ENCODE assay signal across 8 cellular contexts in genomic region chr2:189783927-189784867, GRCh38. TPM values are rescaled to one million over a fixed set of nuclear protein-coding genes. Genes with fewer than 3 reads are reported as not detected.
DNase-seq lines count a peak whose midpoint lies in the region; ATAC-seq and TF ChIP-seq lines count a peak whose summit lies in the region.

A gene with protein sequence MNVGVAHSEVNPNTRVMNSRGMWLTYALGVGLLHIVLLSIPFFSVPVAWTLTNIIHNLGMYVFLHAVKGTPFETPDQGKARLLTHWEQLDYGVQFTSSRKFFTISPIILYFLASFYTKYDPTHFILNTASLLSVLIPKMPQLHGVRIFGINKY (minus strand): TSS chr2:189784339. CDS start chr2:189782595, 1,744 bp downstream.
TSS of gene PMS1 (plus strand) at chr2:189784450. CDS start at chr2:189791810, 7,360 bp downstream.

- ATAC-seq in GM18502 (IDR thresholded peaks at IDR 0.05; ENCODE audit: poor library complexity, unreplicated experiment) (peak; percentile 94), HG02943 (IDR thresholded peaks at IDR 0.05; ENCODE audit: low read depth, unreplicated experiment) (peak; percentile 96), T-helper 17 cell (peak; percentile 91), upper lobe of right lung (peak; percentile 99)

- peak; percentile 78 to 87 for DNase-seq in NCI-H187 (lab: John Stamatoyannopoulos, UW)
- peak; percentile 90 to 94 (median 92) for DNase-seq in T-helper 17 cell
- DNase-seq in amygdala (lab: John Stamatoyannopoulos, UW): peak; percentile 66 to 98 (median 94)
- peak; percentile 97 for DNase-seq in left ventricle myocardium inferior
- peak; percentile 93 for DNase-seq in progenitor cell of endocrine pancreas (ENCODE audit: low spot score, unreplicated experiment)
- peak; percentile 98 for DNase-seq in upper lobe of right lung

- intact Hi-C loops in left ventricle myocardium inferior (cut with micrococcal nuclease) (no loop called here), upper lobe of right lung (cut with DNase I) (no loop called here)

- TF ChIP-seq CTCF in left ventricle myocardium inferior (IDR thresholded peaks at IDR 0.05; ENCODE audit: borderline replicate concordance) (no peak), progenitor cell of endocrine pancreas (IDR thresholded peaks at IDR 0.05; ENCODE audit: unreplicated experiment) (peak; percentile 13), upper lobe of right lung (IDR thresholded peaks at IDR 0.05) (no peak)

- H3K27me3 Mint-ChIP-seq in T-helper 17 cell (no peaks in the 10 kb centered on the region), progenitor cell of endocrine pancreas (no peaks in the 10 kb centered on the region)

- H3K36me3 ChIP-seq in left ventricle myocardium inferior (peaks cover 29% of the 10 kb centered on the region), upper lobe of right lung (peaks cover 24% of the 10 kb centered on the region)

- no peaks in the 10 kb centered on the region for H3K9me3 Mint-ChIP-seq in progenitor cell of endocrine pancreas (ENCODE audit: low read depth)

- H3K27ac ChIP-seq in left ventricle myocardium inferior (replicated peaks): peak within 1 kb of the TSS; percentile 97
- H3K27ac ChIP-seq in upper lobe of right lung: peak within 1 kb of the TSS; percentile 98

- H3K4me1 ChIP-seq in left ventricle myocardium inferior: peaks cover 58% of the 10 kb centered on the region
- peaks cover 31% of the 10 kb centered on the region for H3K4me1 ChIP-seq in upper lobe of right lung

- H3K4me3 ChIP-seq in left ventricle myocardium inferior (peak within 1 kb of the TSS; percentile 81), upper lobe of right lung (peak within 1 kb of the TSS; percentile 62)

- no peaks in the 10 kb centered on the region for H3K27me3 ChIP-seq in left ventricle myocardium inferior (ENCODE audit: low read depth)
- no peaks in the 10 kb centered on the region for H3K27me3 ChIP-seq in upper lobe of right lung

- H3K4me1 Mint-ChIP-seq in T-helper 17 cell: peaks cover 40% of the 10 kb centered on the region
- H3K4me1 Mint-ChIP-seq in progenitor cell of endocrine pancreas (ENCODE audit: low read depth): peaks cover 28% of the 10 kb centered on the region

- H3K36me3 Mint-ChIP-seq in T-helper 17 cell (ENCODE audit: low read depth) (peaks cover 16% of the 10 kb centered on the region), progenitor cell of endocrine pancreas (ENCODE audit: insufficient read depth) (peaks cover 19% of the 10 kb centered on the region)

- H3K4me3 Mint-ChIP-seq in T-helper 17 cell: peak within 1 kb of the TSS; percentile 92
- peak within 1 kb of the TSS; percentile 93 for H3K4me3 Mint-ChIP-seq in progenitor cell of endocrine pancreas (ENCODE audit: low read depth)

- H3K27ac Mint-ChIP-seq in T-helper 17 cell (peak within 1 kb of the TSS; percentile 96), progenitor cell of endocrine pancreas (peak within 1 kb of the TSS; percentile 95)

- H3K9me3 ChIP-seq in T-helper 17 cell (ENCODE audit: control insufficient read depth, low read length, poor library complexity, severe bottlenecking) (no peaks in the 10 kb centered on the region), left ventricle myocardium inferior (replicated peaks) (no peaks in the 10 kb centered on the region), upper lobe of right lung (no peaks in the 10 kb centered on the region)

RNA-seq across cellular contexts. Expression of the first gene that starts in this region (rescaled TPM):
- total RNA-seq in T-helper 17 cell (100 to 1,000 TPM; 119 to 145 TPM), left ventricle myocardium inferior (27.7 TPM), progenitor cell of endocrine pancreas (74.1 and 84.9 TPM in 2 replicates), upper lobe of right lung (65.0 TPM)

RNA-seq across cellular contexts. Expression of gene PMS1, which starts in this region (rescaled TPM):
- total RNA-seq in T-helper 17 cell: 10 to 100 TPM; 18.0 to 18.4 TPM
- 11.0 TPM for total RNA-seq in left ventricle myocardium inferior
- total RNA-seq in progenitor cell of endocrine pancreas: 63.6 and 72.4 TPM in 2 replicates
- 17.4 TPM for total RNA-seq in upper lobe of right lung

Comparison
In these comparisons a context has a peak if more than half of its experiments do, and no peak if none do; other contexts are left out.
1. Peak in every context shown above with its lines: DNase-seq, ATAC-seq, H3K4me3 ChIP-seq and H3K27ac ChIP-seq.